In the genomic region with DNA sequence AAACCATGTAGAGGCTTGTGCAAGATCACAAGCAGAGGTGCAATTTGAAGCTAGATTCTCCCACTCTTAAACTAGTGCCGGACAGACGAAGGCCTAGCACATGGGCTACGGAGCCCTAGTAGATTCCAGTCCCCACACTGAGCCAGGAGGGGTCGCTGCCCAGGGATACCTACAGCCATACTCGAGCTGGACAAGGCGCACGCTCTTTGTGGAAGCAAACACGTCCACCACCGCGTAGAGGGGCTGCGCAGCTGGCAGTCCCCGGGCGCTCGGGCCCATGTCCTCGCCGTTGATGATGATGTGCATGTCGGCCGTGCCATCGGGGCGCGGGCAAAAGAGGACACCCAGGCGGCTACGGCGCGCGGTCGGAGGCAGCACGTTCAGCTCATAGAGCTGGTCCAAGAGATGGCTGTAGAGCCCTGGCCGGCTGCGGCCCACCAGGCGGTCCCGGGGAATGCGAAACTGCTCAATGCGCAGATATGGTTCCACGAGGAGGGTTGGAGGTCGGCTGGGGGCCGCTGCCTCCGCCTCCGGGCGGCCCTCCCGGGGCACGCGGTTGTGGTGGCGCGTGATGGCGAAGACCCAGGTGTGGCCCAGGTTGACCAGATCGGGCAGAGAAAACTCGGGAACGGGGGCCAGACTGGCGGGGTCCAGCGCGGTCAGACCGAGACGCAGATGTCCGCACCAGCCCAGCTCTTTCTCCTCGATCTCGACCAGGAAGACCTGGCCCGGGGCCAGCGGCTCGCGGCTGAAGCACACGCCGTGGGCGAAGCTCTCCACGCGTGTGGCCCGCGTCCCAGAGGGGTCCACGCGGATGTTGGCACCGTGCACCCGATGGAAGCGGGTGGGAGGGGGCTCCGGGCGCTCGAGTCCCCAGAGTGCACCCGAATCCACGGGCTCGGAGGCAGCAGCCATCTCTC, we compare ENCODE assay signal across 8 cellular contexts. TPM values are rescaled to one million over a fixed set of nuclear protein-coding genes. Genes with fewer than 3 reads are reported as not detected.
A peak's percentile ranks its signal among the peaks of the same experiment; 100 is the strongest.
DNase-seq lines count a peak whose midpoint lies in the region; ATAC-seq and TF ChIP-seq lines count a peak whose summit lies in the region.

No MANE protein-coding gene starts in this region.

- peak overlapping the region; percentile 83 to 92 for H3K27ac ChIP-seq in right atrium auricular region

- peak; percentile 24 for ATAC-seq in HG03520 (IDR thresholded peaks at IDR 0.05; ENCODE audit: unreplicated experiment)
- ATAC-seq in HG03469 (IDR thresholded peaks at IDR 0.05; ENCODE audit: unreplicated experiment), result no peak

- DNase-seq in NCI-H1105 treated with DMSO at 0.1 percent for 48 hours (lab: John Stamatoyannopoulos, UW), result peak; percentile 30
- DNase-seq in NCI-H1105 (lab: John Stamatoyannopoulos, UW), result no peak
- DNase-seq in SHP77 treated with DMSO at 0.1 percent for 48 hours (lab: John Stamatoyannopoulos, UW), result peak; percentile 50
- DNase-seq in astrocyte of the hippocampus (ENCODE audit: low read depth, low spot score), result peak; percentile 92
- DNase-seq in right atrium auricular region (ENCODE audit: low spot score), result peak; percentile 91
- peak; percentile 95 for DNase-seq in posterior vena cava (ENCODE audit: low spot score)

- peak; percentile 49 to 77 for TF ChIP-seq CTCF in right atrium auricular region (IDR thresholded peaks at IDR 0.05)

- peaks cover 0 to 28% of the 10 kb centered on the region in 2 donors for H3K4me1 ChIP-seq in right atrium auricular region

- no peaks in the 10 kb centered on the region for H3K9me3 ChIP-seq in right atrium auricular region

- intact Hi-C loops in posterior vena cava (cut with DNase I), result no loop called here

- peak overlapping the region; percentile 65 to 82 for H3K4me3 ChIP-seq in right atrium auricular region

- H3K36me3 ChIP-seq in right atrium auricular region, result peaks cover 29% of the 10 kb centered on the region

- H3K27me3 ChIP-seq in right atrium auricular region, result no peaks in the 10 kb centered on the region

RNA-seq across cellular contexts. Expression of a gene that starts 0.7 kb away (rescaled TPM):
- total RNA-seq in right atrium auricular region (1 to 10 TPM; 8.7 to 8.8 TPM), posterior vena cava (10 to 100 TPM; 10.0 to 35.4 TPM)

RNA-seq across cellular contexts. Expression of a gene that starts 0.8 kb away (rescaled TPM):
- 100 to 1,000 TPM in 1 of 2 donors, 10 to 100 TPM in 1; 83.8 to 116 TPM for total RNA-seq in right atrium auricular region
- total RNA-seq in posterior vena cava, result 100 to 1,000 TPM in 1 of 2 donors, 10 to 100 TPM in 1; 81.2 to 112 TPM

RNA-seq across cellular contexts. Expression of a gene that starts 2.9 kb away (rescaled TPM):
- total RNA-seq in right atrium auricular region (1 to 10 TPM; 1.1 to 1.4 TPM), posterior vena cava (1 to 10 TPM in 1 of 2 donors, under 1 TPM in 1; 1.00 to 9.6 TPM)

RNA-seq across cellular contexts. Expression of a gene that starts 9.3 kb away (rescaled TPM):
- total RNA-seq in right atrium auricular region (10 to 100 TPM in 1 of 2 donors, 1 to 10 TPM in 1; 9.8 to 13.8 TPM), posterior vena cava (1 to 10 TPM; 6.5 to 7.0 TPM)

RNA-seq across cellular contexts. Expression of a gene that starts 21.6 kb away (rescaled TPM):
- total RNA-seq in right atrium auricular region, result 100 to 1,000 TPM in 1 of 2 donors, 10 to 100 TPM in 1; 53.6 to 221 TPM
- total RNA-seq in posterior vena cava, result 100 to 1,000 TPM; 134 to 689 TPM
